In the genomic region with DNA sequence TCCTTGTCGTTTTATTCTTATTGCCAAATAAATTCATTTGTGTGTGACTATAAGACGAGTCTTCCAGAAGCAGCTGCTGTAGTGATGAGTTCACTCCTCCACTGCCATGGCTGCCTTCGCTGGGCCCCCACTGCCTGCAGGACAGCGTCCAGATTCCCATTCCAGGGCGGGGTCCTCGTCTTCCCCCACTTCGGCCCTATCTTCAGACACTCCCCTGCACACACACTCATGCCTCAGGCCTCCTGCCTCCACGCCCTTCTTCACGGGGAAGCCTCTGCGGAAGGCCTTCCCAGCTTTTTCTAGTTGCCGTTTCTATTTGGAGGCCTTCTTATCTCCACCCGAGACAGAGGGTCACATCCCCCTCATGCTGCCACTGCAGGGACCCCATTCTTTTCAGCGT, we compare ENCODE assay signal across 22 cellular contexts.
DNase-seq lines count a peak whose midpoint lies in the region; ATAC-seq and TF ChIP-seq lines count a peak whose summit lies in the region.
"Had no signal": no experiment of that assay in that cellular context is flagged by ENCODE, and none has a peak within 500 bp of the region (broad histone marks: within the 10 kb centered on the region; RNA-seq: fewer than 3 reads in every experiment).

No MANE protein-coding gene starts in this region.

- H3K4me1 ChIP-seq in fibroblast of lung (ENCODE audit: control insufficient read depth, extremely low read depth, insufficient read depth, low read length): no peaks in the 10 kb centered on the region
- H3K4me1 ChIP-seq in upper lobe of right lung: no peaks in the 10 kb centered on the region
- H3K4me1 ChIP-seq: SJCRH30, tibial artery had no signal

- no peaks in the 10 kb centered on the region for H3K79me2 ChIP-seq in fibroblast of lung (ENCODE audit: control insufficient read depth, insufficient read depth, low read length)

- no peaks in the 10 kb centered on the region for H3K36me3 ChIP-seq in fibroblast of lung (ENCODE audit: control insufficient read depth, insufficient read depth, low read length)
- no peaks in the 10 kb centered on the region for H3K36me3 ChIP-seq in upper lobe of right lung
- H3K36me3 ChIP-seq: SJCRH30, tibial artery had no signal

- H3K4me3 Mint-ChIP-seq in mesothelial cell of epicardium: no peak overlapping the region
- no peak overlapping the region for H3K4me3 Mint-ChIP-seq in glutamatergic neuron (ENCODE audit: unreplicated experiment)
- H3K4me3 Mint-ChIP-seq: activated CD4-positive, alpha-beta T cell treated with anti-CD3 and anti-CD28 coated beads for 36 hours; activated T-cell treated with anti-CD3 and anti-CD28 coated beads, Interleukin-2, amount 50 U/mL, for 4 hours had no signal

- TF ChIP-seq CTCF in fibroblast of lung (conservative IDR thresholded peaks at IDR 0.05 in 1 of 2, IDR thresholded peaks at IDR 0.05 in 1 of 2; ENCODE audit: low read depth in 1 of 2, low read length in 2 of 2): no peak
- TF ChIP-seq CTCF in mesothelial cell of epicardium (IDR thresholded peaks at IDR 0.05; ENCODE audit: unreplicated experiment): no peak
- TF ChIP-seq CTCF in upper lobe of right lung (IDR thresholded peaks at IDR 0.05): no peak
- no peak for TF ChIP-seq CTCF in glutamatergic neuron (IDR thresholded peaks at IDR 0.05; ENCODE audit: partially characterized antibody, unreplicated experiment)

- DNase-seq in left cardiac atrium (peak; percentile 56), left ventricle myocardium superior (no peak), fibroblast of lung (ENCODE audit: low read depth in 2 of 2) (peak; percentile 34 to 54), mesothelial cell of epicardium (ENCODE audit: low spot score in 2 of 2, unreplicated experiment in 2 of 2) (no peak), upper lobe of right lung (no peak), NCI-H2029 treated with DMSO at 0.1 percent for 48 hours (lab: John Stamatoyannopoulos, UW) (no peak), glutamatergic neuron (no peak)
- DNase-seq: activated CD4-positive, alpha-beta T cell treated with anti-CD3 and anti-CD28 coated beads for 36 hours; activated naive CD4-positive, alpha-beta T cell; activated T-cell treated with anti-CD3 and anti-CD28 coated beads, Interleukin-2, amount 50 U/mL, for 4 hours; amygdala; caudate nucleus; DMS79; KG1; NCI-H1436 treated with DMSO at 0.1 percent for 48 hours; NCI-H748 treated with DMSO at 0.1 percent for 48 hours; SJCRH30; stimulated activated CD4-positive, alpha-beta T cell treated with anti-CD3 and anti-CD28 coated beads, Interleukin-4, amount 100 ng/mL, for 24 hours; stimulated activated naive CD4-positive, alpha-beta T cell treated with Interleukin-2 at 50 U/mL for 16 hours; T-helper 1 cell; tibial artery had no signal

- intact Hi-C loops in left cardiac atrium (cut with DNase I): no loop called here
- intact Hi-C loops in left ventricle myocardium superior (cut with micrococcal nuclease): no loop called here
- intact Hi-C loops in upper lobe of right lung (cut with DNase I): no loop called here

- H3K4me3 ChIP-seq in fibroblast of lung (replicated peaks in 1 of 4; ENCODE audit: control extremely low read depth in 1 of 4, insufficient read depth in 1 of 4, low read depth in 3 of 4, low read length in 4 of 4) (no peak overlapping the region), upper lobe of right lung (no peak overlapping the region)
- H3K4me3 ChIP-seq: SJCRH30, tibial artery had no signal

- H3K4me2 ChIP-seq in fibroblast of lung (ENCODE audit: extremely low read depth, insufficient read depth, low read length): no peak overlapping the region

- H3K9me3 Mint-ChIP-seq in mesothelial cell of epicardium: peaks cover 19% of the 10 kb centered on the region
- no peaks in the 10 kb centered on the region for H3K9me3 Mint-ChIP-seq in glutamatergic neuron (ENCODE audit: unreplicated experiment)
- H3K9me3 Mint-ChIP-seq: activated T-cell treated with anti-CD3 and anti-CD28 coated beads, Interleukin-2, amount 50 U/mL, for 4 hours had no signal

- no peaks in the 10 kb centered on the region for H3K27me3 Mint-ChIP-seq in mesothelial cell of epicardium (ENCODE audit: low read depth)
- no peaks in the 10 kb centered on the region for H3K27me3 Mint-ChIP-seq in glutamatergic neuron (ENCODE audit: unreplicated experiment)

- H4K20me1 ChIP-seq in fibroblast of lung (ENCODE audit: control insufficient read depth, extremely low read depth, insufficient read depth, low read length): no peaks in the 10 kb centered on the region

- H3K9me3 ChIP-seq in fibroblast of lung (ENCODE audit: control insufficient read depth, insufficient read depth, low read depth, low read length) (no peaks in the 10 kb centered on the region), upper lobe of right lung (no peaks in the 10 kb centered on the region)
- H3K9me3 ChIP-seq: SJCRH30 had no signal

- no peak overlapping the region for H2AFZ ChIP-seq in fibroblast of lung (ENCODE audit: low read length)

- ATAC-seq in left cardiac atrium (peak; percentile 34 to 95), left ventricle myocardium superior (no peak), upper lobe of right lung (peak; percentile 39), HG02852 (IDR thresholded peaks at IDR 0.05; ENCODE audit: unreplicated experiment) (no peak)
- ATAC-seq: activated CD4-positive, alpha-beta T cell treated with anti-CD3 and anti-CD28 coated beads for 36 hours; activated T-cell treated with anti-CD3 and anti-CD28 coated beads, Interleukin-2, amount 50 U/mL, for 4 hours had no signal

- H3K27me3 ChIP-seq in fibroblast of lung (ENCODE audit: control insufficient read depth, insufficient read depth, low read length) (no peaks in the 10 kb centered on the region), upper lobe of right lung (no peaks in the 10 kb centered on the region)
- H3K27me3 ChIP-seq: SJCRH30, tibial artery had no signal

- H3K4me1 Mint-ChIP-seq in mesothelial cell of epicardium (peaks cover 28% of the 10 kb centered on the region), glutamatergic neuron (ENCODE audit: low read depth, unreplicated experiment) (peaks cover 3% of the 10 kb centered on the region)
- H3K4me1 Mint-ChIP-seq: activated CD4-positive, alpha-beta T cell treated with anti-CD3 and anti-CD28 coated beads for 36 hours had no signal

- H3K36me3 Mint-ChIP-seq in mesothelial cell of epicardium: no peaks in the 10 kb centered on the region
- no peaks in the 10 kb centered on the region for H3K36me3 Mint-ChIP-seq in glutamatergic neuron (ENCODE audit: unreplicated experiment)

- H3K27ac ChIP-seq in fibroblast of lung (ENCODE audit: insufficient read depth, low read length): no peak overlapping the region
- peak overlapping the region; percentile 47 for H3K27ac ChIP-seq in upper lobe of right lung
- H3K27ac ChIP-seq: SJCRH30, tibial artery had no signal

- H3K9ac ChIP-seq in fibroblast of lung (ENCODE audit: insufficient read depth, low read length): no peak overlapping the region

- H3K27ac Mint-ChIP-seq in mesothelial cell of epicardium (peak overlapping the region; percentile 77), glutamatergic neuron (ENCODE audit: unreplicated experiment) (no peak overlapping the region)
- H3K27ac Mint-ChIP-seq: activated CD4-positive, alpha-beta T cell treated with anti-CD3 and anti-CD28 coated beads for 36 hours had no signal

Comparison
In these comparisons a context has a peak if more than half of its experiments do, and no peak if none do; other contexts are left out.
1. ATAC-seq: peak in left cardiac atrium (2 of 2) and upper lobe of right lung (single experiment); none in left ventricle myocardium superior (single experiment) and HG02852 (single experiment).
2. DNase-seq: peak in left cardiac atrium (single experiment) and fibroblast of lung (2 of 2); none in left ventricle myocardium superior (single experiment), mesothelial cell of epicardium (0 of 2), upper lobe of right lung (single experiment), NCI-H2029 treated with DMSO at 0.1 percent for 48 hours (single experiment) and glutamatergic neuron (single experiment).